ENCODE assay signal across 10 cellular contexts in the genomic region with DNA sequence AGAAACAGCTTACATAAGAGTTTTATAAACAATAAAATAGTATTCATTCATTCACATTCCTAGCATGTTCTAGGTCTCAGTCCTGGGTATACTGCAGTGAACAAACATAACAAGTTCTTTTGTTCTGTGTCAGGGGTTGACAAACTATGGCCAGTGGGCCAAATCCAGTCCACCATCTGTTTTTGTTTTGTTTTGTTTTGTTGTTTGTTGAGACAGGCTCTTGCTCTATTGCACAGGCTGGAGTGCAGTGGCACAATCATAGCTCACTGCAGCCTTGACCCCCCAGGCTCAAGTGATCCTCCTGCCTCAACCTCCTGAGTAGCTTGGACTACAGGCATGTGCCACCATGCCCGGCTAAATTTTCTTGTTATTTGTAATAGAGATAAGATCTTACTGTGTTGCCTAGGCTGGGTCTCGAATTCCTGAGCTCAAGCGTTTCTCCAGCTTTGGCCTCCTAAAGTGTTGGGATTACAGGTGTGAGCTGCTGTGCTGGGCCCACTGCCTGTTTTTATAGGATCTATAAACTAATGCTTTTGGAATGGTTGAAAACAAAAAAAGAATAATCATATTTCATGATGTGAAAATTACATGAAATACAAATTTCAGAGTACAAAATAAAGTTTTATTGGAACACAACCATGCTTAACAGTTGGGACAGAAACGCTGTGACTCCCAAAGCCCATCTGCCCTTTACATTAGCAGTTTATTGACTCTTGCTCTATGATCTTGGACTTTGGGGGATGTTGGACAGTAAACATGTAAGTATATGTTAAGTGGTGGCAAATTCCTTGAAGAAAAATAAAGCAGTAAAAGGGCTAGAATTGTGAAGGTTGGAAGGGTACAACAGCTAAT. TPM values are rescaled to one million over a fixed set of nuclear protein-coding genes. Genes with fewer than 3 reads are reported as not detected.
DNase-seq lines count a peak whose midpoint lies in the region; ATAC-seq and TF ChIP-seq lines count a peak whose summit lies in the region.
"Had no signal": no experiment of that assay in that cellular context is flagged by ENCODE, and none has a peak within 500 bp of the region (broad histone marks: within the 10 kb centered on the region; RNA-seq: fewer than 3 reads in every experiment).

No MANE protein-coding gene starts in this region.

- H4K20me1 ChIP-seq in PC-3 (ENCODE audit: low read length): peaks cover 57% of the 10 kb centered on the region

- no peak overlapping the region for H2AFZ ChIP-seq in PC-3 (ENCODE audit: low read length)

- WGBS in heart left ventricle, 4 donors: 80 to 84% (median 83%) methylated on average over 4 of the region's 4 CpGs

- H3K4me3 ChIP-seq in BJ (ENCODE audit: low read depth, low read length): no peak overlapping the region
- H3K4me3 ChIP-seq in PC-3 (ENCODE audit: low read length): no peak overlapping the region
- peak overlapping the region in 3 of 59 donors; percentile 2 to 7 (median 5) for H3K4me3 ChIP-seq in dorsolateral prefrontal cortex
- no peak overlapping the region for H3K4me3 ChIP-seq in heart left ventricle
- H3K4me3 ChIP-seq: pancreas had no signal

- H3K9me2 ChIP-seq in PC-3 (replicated peaks; ENCODE audit: low read length): no peaks in the 10 kb centered on the region

- H3K9me3 Mint-ChIP-seq in mesothelial cell of epicardium: peaks cover 11% of the 10 kb centered on the region

- POLR2A ChIA-PET in BJ (lab: Charles Lee): interaction anchor here (0.6 kb wide), 1 partner anchor 65 kb away, joined by 3 read pairs; no protein-coding TSS in a partner anchor
- POLR2A ChIA-PET in PC-3 (lab: Charles Lee; ENCODE audit: unreplicated experiment): no interaction called here

- H3K36me3 ChIP-seq in BJ (ENCODE audit: control insufficient read depth, insufficient read depth, low read length): no peaks in the 10 kb centered on the region
- peaks cover 3% of the 10 kb centered on the region; the same call in 1 of the 2 replicates for H3K36me3 ChIP-seq in PC-3 (ENCODE audit: low read depth, low read length)
- peaks cover 0 to 15% (median 0%) of the 10 kb centered on the region in 9 donors for H3K36me3 ChIP-seq in heart left ventricle
- H3K36me3 ChIP-seq: pancreas had no signal

- ATAC-seq in PC-3 (peak; percentile 78), heart left ventricle (no peak), HG02884 (IDR thresholded peaks at IDR 0.05; ENCODE audit: unreplicated experiment) (no peak)

- peaks cover 16% of the 10 kb centered on the region for H3K36me3 Mint-ChIP-seq in mesothelial cell of epicardium

- peak overlapping the region; percentile 83 for H3K27ac Mint-ChIP-seq in mesothelial cell of epicardium

- CTCF ChIA-PET in BJ (lab: Yijun Ruan, JAX) (interaction anchor here (0.6 to 1.8 kb wide), 6 partner anchors 19 to 246 kb away, joined by 3 to 6 read pairs (median 3); partner anchors contain the start of gene ST7L), PC-3 (lab: Charles Lee) (no interaction called here)

- H3K4me2 ChIP-seq in PC-3 (ENCODE audit: low read length): peak overlapping the region; percentile 65

- H3K9me3 ChIP-seq in PC-3 (ENCODE audit: low read length): no peaks in the 10 kb centered on the region
- H3K9me3 ChIP-seq in heart left ventricle: no peaks in the 10 kb centered on the region
- H3K9me3 ChIP-seq: pancreas had no signal

- TF ChIP-seq CTCF in BJ (IDR thresholded peaks at IDR 0.05; ENCODE audit: insufficient read depth, low read depth, low read length) (no peak), PC-3 (conservative IDR thresholded peaks at IDR 0.05; ENCODE audit: low read depth, low read length) (no peak), dorsolateral prefrontal cortex (IDR thresholded peaks at IDR 0.05 in 54 of 56, conservative IDR thresholded peaks at IDR 0.05 in 2 of 56; ENCODE audit: low read depth in 1 of 56, partially characterized antibody in 56 of 56) (peak in 1 of 56 donors; percentile 9), mesothelial cell of epicardium (IDR thresholded peaks at IDR 0.05; ENCODE audit: unreplicated experiment) (no peak), heart left ventricle (IDR thresholded peaks at IDR 0.05) (no peak)

- no peaks in the 10 kb centered on the region for H3K27me3 Mint-ChIP-seq in mesothelial cell of epicardium (ENCODE audit: low read depth)

- peaks cover 21% of the 10 kb centered on the region for H3K4me1 Mint-ChIP-seq in mesothelial cell of epicardium

- no peak for TF ChIP-seq POLR2A in heart left ventricle (IDR thresholded peaks at IDR 0.05)

- no peak overlapping the region for H3K9ac ChIP-seq in PC-3 (ENCODE audit: low read length)

- H3K79me2 ChIP-seq in PC-3 (ENCODE audit: low read length): peaks cover 84% of the 10 kb centered on the region

- H3K27me3 ChIP-seq in BJ (ENCODE audit: control insufficient read depth, insufficient read depth, low read length) (no peaks in the 10 kb centered on the region), PC-3 (ENCODE audit: low read length) (no peaks in the 10 kb centered on the region), dorsolateral prefrontal cortex (no peaks in the 10 kb centered on the region), heart left ventricle (no peaks in the 10 kb centered on the region)
- H3K27me3 ChIP-seq: pancreas had no signal

- DNase-seq in BJ (ENCODE audit: low read depth): peak; percentile 40
- peak; percentile 26 for DNase-seq in PC-3
- peak in 2 of 10 donors; percentile 37 to 57 for DNase-seq in dorsolateral prefrontal cortex
- no peak for DNase-seq in mesothelial cell of epicardium (ENCODE audit: low spot score in 2 of 2, unreplicated experiment in 2 of 2)
- no peak for DNase-seq in effector CD8-positive, alpha-beta T cell (lab: John Stamatoyannopoulos, UW)
- DNase-seq in LoVo (ENCODE audit: low spot score): no peak
- DNase-seq in heart left ventricle: no peak
- DNase-seq: activated CD4-positive, alpha-beta T cell treated with anti-CD3 and anti-CD28 coated beads, Interleukin-2, amount 50 U/mL, for 1 hour; pancreas had no signal

- H3K4me1 ChIP-seq in PC-3 (ENCODE audit: insufficient read depth, low read length) (peaks cover 28% of the 10 kb centered on the region), heart left ventricle (peaks cover 8 to 60% (median 31%) of the 10 kb centered on the region in 12 donors)

- BruUV-seq in PC-3 (replicated peaks; lab: Mats Ljungman, UMichigan): no TSS peak

- H3F3A ChIP-seq in PC-3 (ENCODE audit: low read length, unreplicated experiment): peaks cover 8% of the 10 kb centered on the region

- no peak overlapping the region for H3K4me3 Mint-ChIP-seq in mesothelial cell of epicardium

- intact Hi-C loops in PC-3 (cut with micrococcal nuclease) (loop anchor here (1.0 to 5.0 kb wide), 2 partner anchors 15 to 35 kb away; partner anchors contain the start of gene MOV10), dorsolateral prefrontal cortex (cut with DNase I) (loop anchor here in 1 of 2 donors (1.0 to 5.0 kb wide), 2 partner anchors 18 to 65 kb away; partner anchors contain the start of genes CAPZA1 and ST7L), heart left ventricle (cut with DNase I) (no loop called here)

- H3K27ac ChIP-seq in PC-3 (ENCODE audit: low read length) (peak overlapping the region; percentile 50), dorsolateral prefrontal cortex (peak overlapping the region; percentile 20 to 91 (median 78)), heart left ventricle (peak overlapping the region in 1 of 12 donors; percentile 47)
- H3K27ac ChIP-seq: pancreas had no signal

RNA-seq across cellular contexts. Expression of gene CAPZA1, which starts 17.9 kb away (rescaled TPM):
- polyA plus RNA-seq in BJ (2011; rRNA removed) (65.1 and 165 TPM in 2 replicates), heart left ventricle (10 to 100 TPM; 17.0 to 46.6 TPM)
- 90.1 and 104 TPM in 2 replicates for polyA minus RNA-seq in BJ (2011; rRNA and poly(A)+ RNA removed)
- total RNA-seq in PC-3 (2014; rRNA removed) (177 and 273 TPM in 2 replicates), dorsolateral prefrontal cortex (100 to 1,000 TPM in 1 of 120 experiments, 10 to 100 TPM in 119; 42.9 to 101 (median 68.4) TPM), mesothelial cell of epicardium (109 to 118 TPM (median 116 TPM) in 3 replicates), heart left ventricle (10 to 100 TPM; 23.8 to 98.4 (median 32.6) TPM)

RNA-seq across cellular contexts. Expression of gene ST7L, which starts 18.5 kb away (rescaled TPM):
- polyA plus RNA-seq in BJ (2011; rRNA removed): 7.2 and 9.3 TPM in 2 replicates
- 6.7 and 7.3 TPM in 2 replicates for polyA minus RNA-seq in BJ (2011; rRNA and poly(A)+ RNA removed)
- 13.8 and 17.5 TPM in 2 replicates for total RNA-seq in PC-3 (2014; rRNA removed)
- total RNA-seq in dorsolateral prefrontal cortex: 10 to 100 TPM; 20.2 to 48.0 (median 32.2) TPM
- 26.5 to 30.0 TPM (median 27.6 TPM) in 3 replicates for total RNA-seq in mesothelial cell of epicardium
- total RNA-seq in heart left ventricle: 10 to 100 TPM; 11.4 to 20.3 (median 13.8) TPM
- 1 to 10 TPM; 6.9 to 9.8 TPM for polyA plus RNA-seq in heart left ventricle

RNA-seq across cellular contexts. Expression of gene MOV10, which starts 37.0 kb away (rescaled TPM):
- polyA plus RNA-seq in BJ (2011; rRNA removed): 48.9 and 93.7 TPM in 2 replicates
- polyA minus RNA-seq in BJ (2011; rRNA and poly(A)+ RNA removed): 61.1 and 90.9 TPM in 2 replicates
- total RNA-seq in PC-3 (2014; rRNA removed): 68.5 and 71.6 TPM in 2 replicates
- total RNA-seq in dorsolateral prefrontal cortex: 10 to 100 TPM; 12.5 to 54.5 (median 25.7) TPM
- total RNA-seq in mesothelial cell of epicardium: 145 to 163 TPM (median 154 TPM) in 3 replicates
- 10 to 100 TPM in 7 of 9 donors, 1 to 10 TPM in 2; 7.5 to 43.6 (median 13.3) TPM for total RNA-seq in heart left ventricle
- 10 to 100 TPM; 10.8 to 25.3 TPM for polyA plus RNA-seq in heart left ventricle

Comparison
In these comparisons a context has a peak if more than half of its experiments do, and no peak if none do; other contexts are left out.
1. DNase-seq: peak in BJ (single experiment) and PC-3 (single experiment); none in mesothelial cell of epicardium (0 of 2), effector CD8-positive, alpha-beta T cell (single experiment), LoVo (single experiment) and heart left ventricle (0 of 5).